ENCODE assay signal across 2 cellular contexts in genomic region chr18:73594749-73595148, GRCh38.
TF ChIP-seq lines count a peak whose summit lies in the region.

No MANE protein-coding gene starts in this region.

TF ChIP-seq in SK-N-SH, 30 proteins besides CTCF, POLR2A, EP300 and RAD21 (continued from another document):
- TF ChIP-seq REST (IDR thresholded peaks at IDR 0.05; ENCODE audit: low read depth, low read length): no peak
- TF ChIP-seq MEF2A (IDR thresholded peaks at IDR 0.05; ENCODE audit: borderline replicate concordance, low read depth): no peak
- TF ChIP-seq USF1 (IDR thresholded peaks at IDR 0.05; ENCODE audit: borderline replicate concordance, low read depth): no peak; the same call in 1 of the 2 replicates
- TF ChIP-seq RXRA (IDR thresholded peaks at IDR 0.05; ENCODE audit: borderline replicate concordance, low read depth): no peak
- no peak for TF ChIP-seq MAX (IDR thresholded peaks at IDR 0.05; ENCODE audit: low read depth)
- TF ChIP-seq ELF1 (IDR thresholded peaks at IDR 0.05): no peak

TF ChIP-seq in SK-N-SH treated with all-trans-retinoic acid at 6 μM for 48 hours, 23 proteins besides CTCF, POLR2A, EP300 and RAD21 (continued from another document):
- no peak for TF ChIP-seq TSHZ2 (CRISPR knock-in tag; IDR thresholded peaks at IDR 0.05)
TF ChIP-seq in SK-N-SH treated with all-trans-retinoic acid at 6 μM for 48 hours: peak in this region for 0.
